In genomic region chr11:3155216-3155615, GRCh38 we compare ENCODE assay signal across 14 cellular contexts. TPM values are rescaled to one million over a fixed set of nuclear protein-coding genes. Genes with fewer than 3 reads are reported as not detected.
A peak's percentile ranks its signal among the peaks of the same experiment; 100 is the strongest.
DNase-seq lines count a peak whose midpoint lies in the region; ATAC-seq and TF ChIP-seq lines count a peak whose summit lies in the region.
"Had no signal": no experiment of that assay in that cellular context is flagged by ENCODE, and none has a peak within 500 bp of the region (broad histone marks: within the 10 kb centered on the region; RNA-seq: fewer than 3 reads in every experiment).

No MANE protein-coding gene starts in this region.

- intact Hi-C loops in ascending aorta (cut with DNase I) (no loop called here), stomach (cut with DNase I; ENCODE audit: low total_unique reads) (no loop called here)
- intact Hi-C loops in activated T-helper 1 cell treated with anti-CD3 and anti-CD28 coated beads, Interleukin-12 subunit alpha, Interleukin-12 subunit beta, Interleukin-2, Interleukin-4 antibody, amounts not matched to agents 30 ng/mL and 10 ng/mL and 1 ng/mL, durations not matched to agents 14 hours and 24 hours and 36 hours (cut with micrococcal nuclease): no loop called here

- H4K8ac ChIP-seq in mesendoderm (ENCODE audit: low read depth, low read length): no peak overlapping the region

- no peak overlapping the region for H2BK15ac ChIP-seq in mesendoderm (replicated peaks; ENCODE audit: low read depth)

- TF ChIP-seq EP300 in stomach (IDR thresholded peaks at IDR 0.05): no peak

- no peak overlapping the region for H2BK5ac ChIP-seq in mesendoderm (ENCODE audit: low read length)

- no peak overlapping the region for H3K9ac ChIP-seq in BLaER1
- H3K9ac ChIP-seq in mesendoderm (ENCODE audit: low read length): no peak overlapping the region

- no peak overlapping the region for H4K5ac ChIP-seq in mesendoderm (ENCODE audit: low read length)

- peak overlapping the region; percentile 35 for H3K27ac ChIP-seq in BLaER1
- peak overlapping the region; percentile 88 to 91 for H3K27ac ChIP-seq in ascending aorta
- no peak overlapping the region for H3K27ac ChIP-seq in mesendoderm (ENCODE audit: low read depth, low read length)
- peak overlapping the region in 4 of 5 donors; percentile 56 to 90 (median 84) for H3K27ac ChIP-seq in stomach

- H3K36me3 ChIP-seq in BLaER1 (peaks cover 5% of the 10 kb centered on the region; the same call in 1 of the 2 replicates), ascending aorta (no peaks in the 10 kb centered on the region), mesendoderm (ENCODE audit: control insufficient read depth, insufficient read depth, low read length) (no peaks in the 10 kb centered on the region), stomach (peaks cover 0 to 5% (median 0%) of the 10 kb centered on the region in 4 donors)

- DNase-seq in ascending aorta (ENCODE audit: low spot score in 2 of 2) (no peak), mesendoderm (no peak), stomach (no peak), AML-193 (lab: John Stamatoyannopoulos, UW) (no peak)
- no peak for DNase-seq in activated T-helper 1 cell treated with anti-CD3 and anti-CD28 coated beads, Interleukin-12 subunit alpha, Interleukin-12 subunit beta, Interleukin-2, Interleukin-4 antibody, amounts not matched to agents 30 ng/mL and 10 ng/mL and 1 ng/mL, durations not matched to agents 14 hours and 24 hours and 36 hours (ENCODE audit: low spot score)
- no peak for DNase-seq in stimulated activated CD4-positive, alpha-beta T cell treated with anti-CD3 and anti-CD28 coated beads, Interleukin-1b, Interleukin-23, amount 100 ng/mL, for 48 hours
- DNase-seq: activated CD4-positive, alpha-beta T cell treated with anti-CD3 and anti-CD28 coated beads, Interleukin-2, amount 50 U/mL, for 48 hours; activated naive CD4-positive, alpha-beta T cell; NCI-H1092; NCI-H2171 treated with DMSO at 0.1 percent for 48 hours had no signal

- peaks cover 1% of the 10 kb centered on the region for H3K79me1 ChIP-seq in mesendoderm (ENCODE audit: low read length)

- TF ChIP-seq CTCF in ascending aorta (IDR thresholded peaks at IDR 0.05) (no peak), stomach (IDR thresholded peaks at IDR 0.05) (no peak)

- no peak for TF ChIP-seq POLR2A in stomach (IDR thresholded peaks at IDR 0.05)

- no peaks in the 10 kb centered on the region for H3K36me3 Mint-ChIP-seq in activated T-helper 1 cell treated with anti-CD3 and anti-CD28 coated beads, Interleukin-12 subunit alpha, Interleukin-12 subunit beta, Interleukin-2, Interleukin-4 antibody, amounts not matched to agents 30 ng/mL and 10 ng/mL and 1 ng/mL, durations not matched to agents 14 hours and 24 hours and 36 hours (ENCODE audit: low read depth)

- H4K20me1 ChIP-seq in BLaER1: peaks cover 98% of the 10 kb centered on the region

- H3K4me1 ChIP-seq in BLaER1 (peaks cover 100% of the 10 kb centered on the region), ascending aorta (peaks cover 42 to 69% of the 10 kb centered on the region in 2 donors), mesendoderm (ENCODE audit: control insufficient read depth, low read depth, low read length) (no peaks in the 10 kb centered on the region), stomach (peaks cover 40 to 97% (median 65%) of the 10 kb centered on the region in 4 donors)

- H3K4me1 Mint-ChIP-seq in activated T-helper 1 cell treated with anti-CD3 and anti-CD28 coated beads, Interleukin-12 subunit alpha, Interleukin-12 subunit beta, Interleukin-2, Interleukin-4 antibody, amounts not matched to agents 30 ng/mL and 10 ng/mL and 1 ng/mL, durations not matched to agents 14 hours and 24 hours and 36 hours (ENCODE audit: low read depth): no peaks in the 10 kb centered on the region

- H3K27ac Mint-ChIP-seq in activated T-helper 1 cell treated with anti-CD3 and anti-CD28 coated beads, Interleukin-12 subunit alpha, Interleukin-12 subunit beta, Interleukin-2, Interleukin-4 antibody, amounts not matched to agents 30 ng/mL and 10 ng/mL and 1 ng/mL, durations not matched to agents 14 hours and 24 hours and 36 hours: no peak overlapping the region

- H3K56ac ChIP-seq in mesendoderm (ENCODE audit: low read length): no peak overlapping the region

- H3K4ac ChIP-seq in mesendoderm (ENCODE audit: low read depth, low read length): no peak overlapping the region

- no peak overlapping the region for H2AK5ac ChIP-seq in mesendoderm (ENCODE audit: low read length)

- H3K9me3 Mint-ChIP-seq in activated T-helper 1 cell treated with anti-CD3 and anti-CD28 coated beads, Interleukin-12 subunit alpha, Interleukin-12 subunit beta, Interleukin-2, Interleukin-4 antibody, amounts not matched to agents 30 ng/mL and 10 ng/mL and 1 ng/mL, durations not matched to agents 14 hours and 24 hours and 36 hours: no peaks in the 10 kb centered on the region
- H3K9me3 Mint-ChIP-seq: nephron had no signal

- H3K23ac ChIP-seq in mesendoderm (ENCODE audit: low read length): peak overlapping the region; percentile 16

- WGBS in mesendoderm (ENCODE audit: extremely low coverage, insufficient coverage, low lambda C conversion rate): no CpG with 5 or more reads among the region's 3 CpGs
- 41 to 53% (median 45%) methylated on average over 3 of the region's 3 CpGs; no CpG with 5 or more reads in 1 of the 5 donors for WGBS in stomach, 5 donors

- H3K79me2 ChIP-seq in mesendoderm (ENCODE audit: control insufficient read depth, insufficient read depth, low read length): no peaks in the 10 kb centered on the region

- no peak overlapping the region for H3K18ac ChIP-seq in mesendoderm (ENCODE audit: low read length)

- no peak overlapping the region for H2BK120ac ChIP-seq in mesendoderm (ENCODE audit: low read depth, low read length)

- H3K4me3 ChIP-seq in BLaER1: no peak overlapping the region
- H3K4me3 ChIP-seq in ascending aorta: peak overlapping the region in 1 of 2 donors; percentile 58
- H3K4me3 ChIP-seq in mesendoderm (ENCODE audit: low read length): no peak overlapping the region
- H3K4me3 ChIP-seq in stomach: no peak overlapping the region

- ATAC-seq in GM18517 (IDR thresholded peaks at IDR 0.05; ENCODE audit: unreplicated experiment): no peak
- ATAC-seq: heart right ventricle had no signal

- H3K4me2 ChIP-seq in BLaER1: peak overlapping the region; percentile 95; the same call in 1 of the 2 replicates
- H3K4me2 ChIP-seq in mesendoderm (ENCODE audit: low read length): no peak overlapping the region

- no peaks in the 10 kb centered on the region for H3K27me3 ChIP-seq in BLaER1
- H3K27me3 ChIP-seq in ascending aorta: no peaks in the 10 kb centered on the region
- no peaks in the 10 kb centered on the region for H3K27me3 ChIP-seq in mesendoderm (ENCODE audit: insufficient read depth, low read length, poor library complexity)
- no peaks in the 10 kb centered on the region for H3K27me3 ChIP-seq in stomach
- H3K27me3 ChIP-seq: heart right ventricle had no signal

- H3K27me3 Mint-ChIP-seq in activated T-helper 1 cell treated with anti-CD3 and anti-CD28 coated beads, Interleukin-12 subunit alpha, Interleukin-12 subunit beta, Interleukin-2, Interleukin-4 antibody, amounts not matched to agents 30 ng/mL and 10 ng/mL and 1 ng/mL, durations not matched to agents 14 hours and 24 hours and 36 hours (ENCODE audit: insufficient read depth): peaks cover 2% of the 10 kb centered on the region

- no peak overlapping the region for H3K4me3 Mint-ChIP-seq in activated T-helper 1 cell treated with anti-CD3 and anti-CD28 coated beads, Interleukin-12 subunit alpha, Interleukin-12 subunit beta, Interleukin-2, Interleukin-4 antibody, amounts not matched to agents 30 ng/mL and 10 ng/mL and 1 ng/mL, durations not matched to agents 14 hours and 24 hours and 36 hours

- H3K9me3 ChIP-seq in BLaER1: no peaks in the 10 kb centered on the region
- H3K9me3 ChIP-seq in ascending aorta: no peaks in the 10 kb centered on the region
- H3K9me3 ChIP-seq in stomach: no peaks in the 10 kb centered on the region
- H3K9me3 ChIP-seq: heart right ventricle had no signal

RNA-seq across cellular contexts. Expression of gene OSBPL5, which starts 9.9 kb away (rescaled TPM):
- total RNA-seq in ascending aorta (92.0 TPM), stomach (100 to 1,000 TPM in 1 of 5 donors, 10 to 100 TPM in 4; 24.3 to 127 (median 38.2) TPM)
- 1.7 TPM for polyA plus RNA-seq in mesendoderm (2013, experiment 1 of 2)
- 1.4 TPM for polyA plus RNA-seq in mesendoderm (2013, experiment 2 of 2)
- polyA plus RNA-seq in stomach: 10 to 100 TPM in 1 of 3 donors, 1 to 10 TPM in 2; 8.6 to 16.6 (median 9.2) TPM
- 1.6 and 1.9 TPM in 2 replicates for total RNA-seq in activated T-helper 1 cell treated with anti-CD3 and anti-CD28 coated beads, Interleukin-12 subunit alpha, Interleukin-12 subunit beta, Interleukin-2, Interleukin-4 antibody, amounts not matched to agents 30 ng/mL and 10 ng/mL and 1 ng/mL, durations not matched to agents 14 hours and 24 hours and 36 hours
